Comparison of ENCODE assay signal across 15 cellular contexts in genomic region chr9:13083973-13084528, GRCh38.
A peak's percentile ranks its signal among the peaks of the same experiment; 100 is the strongest.
DNase-seq lines count a peak whose midpoint lies in the region; ATAC-seq, FAIRE-seq and TF ChIP-seq lines count a peak whose summit lies in the region.
"Had no signal": no experiment of that assay in that cellular context is flagged by ENCODE, and none has a peak within 500 bp of the region (broad histone marks: within the 10 kb centered on the region; RNA-seq: fewer than 3 reads in every experiment).

No MANE protein-coding gene starts in this region.

- no peaks in the 10 kb centered on the region for H3K27me3 ChIP-seq in prostate gland (replicated peaks; ENCODE audit: insufficient read depth)
- H3K27me3 ChIP-seq: thyroid gland had no signal

- CTCF ChIA-PET in RWPE1 (lab: Yijun Ruan, JAX): interaction anchor here (1.3 kb wide), 1 partner anchor 50 kb away, joined by 3 read pairs; no protein-coding TSS in a partner anchor
- CTCF ChIA-PET in activated naive CD4-positive, alpha-beta T cell treated with anti-CD3 and anti-CD28 coated beads, Interleukin-2, amount 10 ng/mL, durations not matched to agents 7 days and 5 days (lab: Charles Lee): no interaction called here

- H3K27ac ChIP-seq in RWPE1 (no peak overlapping the region), prostate gland (peak overlapping the region; percentile 12 to 54)
- H3K27ac ChIP-seq: coronary artery, thyroid gland had no signal

- peak; percentile 31 for ATAC-seq in esophagus mucosa
- ATAC-seq: left colon; naive thymus-derived CD4-positive, alpha-beta T cell had no signal

- no peaks in the 10 kb centered on the region for H3K4me1 Mint-ChIP-seq in activated naive CD4-positive, alpha-beta T cell treated with anti-CD3 and anti-CD28 coated beads, Interleukin-2, amount 10 ng/mL, durations not matched to agents 7 days and 5 days
- H3K4me1 Mint-ChIP-seq: naive thymus-derived CD4-positive, alpha-beta T cell had no signal

- H3K9me3 ChIP-seq in prostate gland: no peaks in the 10 kb centered on the region
- H3K9me3 ChIP-seq: thyroid gland had no signal

- no peak overlapping the region for H3K4me3 ChIP-seq in prostate gland
- H3K4me3 ChIP-seq: coronary artery, thyroid gland had no signal

- intact Hi-C loops in prostate gland (cut with DNase I): no loop called here

- no peaks in the 10 kb centered on the region for H3K36me3 Mint-ChIP-seq in activated naive CD4-positive, alpha-beta T cell treated with anti-CD3 and anti-CD28 coated beads, Interleukin-2, amount 10 ng/mL, durations not matched to agents 7 days and 5 days
- H3K36me3 Mint-ChIP-seq: naive thymus-derived CD4-positive, alpha-beta T cell had no signal

- no peaks in the 10 kb centered on the region for H3K36me3 ChIP-seq in prostate gland
- H3K36me3 ChIP-seq: thyroid gland had no signal

- peaks cover 6% of the 10 kb centered on the region for H3K4me1 ChIP-seq in prostate gland (replicated peaks)
- H3K4me1 ChIP-seq: thyroid gland had no signal

- TF ChIP-seq POLR2A in H54 (IDR thresholded peaks at IDR 0.05; ENCODE audit: low read depth, low read length) (no peak), prostate gland (IDR thresholded peaks at IDR 0.05) (no peak)

- peak; percentile 80 for FAIRE-seq in H54 (lab: Jason Lieb, UNC)
- FAIRE-seq: small intestine had no signal

- 15% methylated on average over 1 of the region's 1 CpG for WGBS in prostate gland

- DNase-seq in H54 (ENCODE audit: insufficient read length, low spot score): no peak
- peak; percentile 26 for DNase-seq in RWPE1 (ENCODE audit: low spot score)
- DNase-seq in prostate gland (ENCODE audit: low spot score): no peak
- DNase-seq in RPMI8226: no peak
- no peak for DNase-seq in activated naive CD4-positive, alpha-beta T cell treated with anti-CD3 and anti-CD28 coated beads, Interleukin-2, amount 10 ng/mL, durations not matched to agents 7 days and 5 days
- no peak for DNase-seq in activated naive CD4-positive, alpha-beta T cell (lab: John Stamatoyannopoulos, UW)
- DNase-seq in retina: no peak
- DNase-seq: activated naive CD4-positive, alpha-beta T cell treated with anti-CD3 and anti-CD28 coated beads, Interleukin-2, amount 50 U/mL, for 16 hours; left colon; naive thymus-derived CD4-positive, alpha-beta T cell; NCI-H2227 treated with DMSO at 0.1 percent for 48 hours; small intestine; thyroid gland had no signal

- POLR2A ChIA-PET in RWPE1 (lab: Yijun Ruan, JAX; ENCODE audit: low non-redundant PET): no interaction called here

- no peak overlapping the region for H3K4me3 Mint-ChIP-seq in activated naive CD4-positive, alpha-beta T cell treated with anti-CD3 and anti-CD28 coated beads, Interleukin-2, amount 10 ng/mL, durations not matched to agents 7 days and 5 days
- H3K4me3 Mint-ChIP-seq: naive thymus-derived CD4-positive, alpha-beta T cell had no signal

- H3K27ac Mint-ChIP-seq in activated naive CD4-positive, alpha-beta T cell treated with anti-CD3 and anti-CD28 coated beads, Interleukin-2, amount 10 ng/mL, durations not matched to agents 7 days and 5 days: no peak overlapping the region
- H3K27ac Mint-ChIP-seq: naive thymus-derived CD4-positive, alpha-beta T cell had no signal

- TF ChIP-seq CTCF in RWPE1 (conservative IDR thresholded peaks at IDR 0.05; ENCODE audit: low read depth) (no peak), prostate gland (IDR thresholded peaks at IDR 0.05) (no peak)

- no peaks in the 10 kb centered on the region for H3K27me3 Mint-ChIP-seq in activated naive CD4-positive, alpha-beta T cell treated with anti-CD3 and anti-CD28 coated beads, Interleukin-2, amount 10 ng/mL, durations not matched to agents 7 days and 5 days
- H3K27me3 Mint-ChIP-seq: naive thymus-derived CD4-positive, alpha-beta T cell had no signal

- no peaks in the 10 kb centered on the region for H3K9me3 Mint-ChIP-seq in activated naive CD4-positive, alpha-beta T cell treated with anti-CD3 and anti-CD28 coated beads, Interleukin-2, amount 10 ng/mL, durations not matched to agents 7 days and 5 days
